ENCODE assay signal across 16 cellular contexts in genomic region chrX:134533952-134534351, GRCh38.
DNase-seq lines count a peak whose midpoint lies in the region; ATAC-seq, FAIRE-seq and TF ChIP-seq lines count a peak whose summit lies in the region.
"Had no signal": no experiment of that assay in that cellular context is flagged by ENCODE, and none has a peak within 500 bp of the region (broad histone marks: within the 10 kb centered on the region; RNA-seq: fewer than 3 reads in every experiment).

No MANE protein-coding gene starts in this region.

- no peaks in the 10 kb centered on the region for H4K20me1 ChIP-seq in GM23338 (replicated peaks; ENCODE audit: insufficient read depth)

- no peaks in the 10 kb centered on the region for H3K36me3 ChIP-seq in GM23338 (ENCODE audit: insufficient read depth)
- no peaks in the 10 kb centered on the region for H3K36me3 ChIP-seq in iPS-20b (ENCODE audit: insufficient read depth, low read depth, low read length)
- H3K36me3 ChIP-seq: HAP-1 had no signal

- peaks cover 5% of the 10 kb centered on the region for H3K4me1 ChIP-seq in GM23338 (ENCODE audit: insufficient read depth)
- H3K4me1 ChIP-seq in iPS-20b (ENCODE audit: insufficient read depth, low read length) = peaks cover 4% of the 10 kb centered on the region; the same call in 1 of the 2 replicates
- H3K4me1 ChIP-seq: HAP-1 had no signal

- H2AFZ ChIP-seq in GM23338 = no peak overlapping the region

- H3K4me1 Mint-ChIP-seq in GM23338 = peaks cover 21% of the 10 kb centered on the region
- H3K4me1 Mint-ChIP-seq: B cell had no signal

- no peaks in the 10 kb centered on the region for H3K9me2 ChIP-seq in GM23338 (ENCODE audit: insufficient read depth)

- TF ChIP-seq CTCF in GM23338 (conservative IDR thresholded peaks at IDR 0.05; ENCODE audit: low read depth in 2 of 2) = no peak

- H3K36me3 Mint-ChIP-seq in GM23338 (ENCODE audit: low read depth) = no peaks in the 10 kb centered on the region

- FAIRE-seq in RCC 7860 (lab: Jason Lieb, UNC) (peak; percentile 72), HTR-8/SVneo (lab: Jason Lieb, UNC) (no peak)
- FAIRE-seq: GM12878, GM18507 had no signal

- H3K27me3 ChIP-seq in GM23338 (ENCODE audit: insufficient read depth) (no peaks in the 10 kb centered on the region), iPS-20b (ENCODE audit: insufficient read depth, low read length) (peaks cover 6% of the 10 kb centered on the region; the same call in 1 of the 2 replicates)

- no peak overlapping the region for H3K27ac Mint-ChIP-seq in GM23338
- H3K27ac Mint-ChIP-seq: B cell; CD4-positive, alpha-beta T cell had no signal

- no peak for ATAC-seq in GM23338
- ATAC-seq in sciatic nerve = peak; percentile 36
- ATAC-seq: GM12878 had no signal

- H3K79me2 ChIP-seq in GM23338 (replicated peaks; ENCODE audit: insufficient read depth) = no peaks in the 10 kb centered on the region

- H3K4me3 Mint-ChIP-seq in GM23338 = no peak overlapping the region
- H3K4me3 Mint-ChIP-seq: B cell; CD4-positive, alpha-beta T cell had no signal

- no peaks in the 10 kb centered on the region for H3K9me3 Mint-ChIP-seq in GM23338
- H3K9me3 Mint-ChIP-seq: CD4-positive, alpha-beta T cell had no signal

- no peak for DNase-seq in GM23338 (ENCODE audit: low spot score)
- DNase-seq in RCC 7860 (ENCODE audit: low spot score) = peak; percentile 24
- DNase-seq in sciatic nerve (ENCODE audit: low spot score) = no peak
- DNase-seq in OCI-M2 (lab: John Stamatoyannopoulos, UW; ENCODE audit: unreplicated experiment) = no peak
- DNase-seq in NCI-H1092 treated with DMSO at 0.1 percent for 48 hours (lab: John Stamatoyannopoulos, UW) = no peak
- DNase-seq in activated CD8-positive, alpha-beta memory T cell treated with anti-CD3 and anti-CD28 coated beads, Interleukin-2, amount 50 U/mL, for 4 hours = no peak
- no peak for DNase-seq in HTR-8/SVneo (ENCODE audit: insufficient read length, low spot score)
- DNase-seq: C1 segment of cervical spinal cord; CD4-positive, alpha-beta T cell; DMS79; GOT3 had no signal

- H3F3A ChIP-seq in GM23338 (replicated peaks; ENCODE audit: low read depth) = no peaks in the 10 kb centered on the region

- H3K4me2 ChIP-seq in GM23338 = peak overlapping the region; percentile 48; the same call in 1 of the 2 replicates

- H3K4me3 ChIP-seq in GM23338 (no peak overlapping the region), iPS-20b (ENCODE audit: low read length) (peak overlapping the region; percentile 6; the same call in 1 of the 2 replicates)
- H3K4me3 ChIP-seq: GM12878, HAP-1 had no signal

- no peaks in the 10 kb centered on the region for H3K9me3 ChIP-seq in iPS-20b (ENCODE audit: insufficient read depth, low read depth, low read length)
- H3K9me3 ChIP-seq: HAP-1 had no signal

- H3K27ac ChIP-seq in GM23338 (ENCODE audit: low read depth) (no peak overlapping the region), iPS-20b (ENCODE audit: low read length) (no peak overlapping the region)

- intact Hi-C loops in sciatic nerve (cut with DNase I) = no loop called here

- no peak overlapping the region for H3K9ac ChIP-seq in iPS-20b (ENCODE audit: low read depth, low read length)

- H3K27me3 Mint-ChIP-seq in GM23338 (ENCODE audit: insufficient read depth, low read depth, poor library complexity) = peaks cover 5% of the 10 kb centered on the region
- H3K27me3 Mint-ChIP-seq: CD4-positive, alpha-beta T cell had no signal

TF ChIP-seq in GM23338, 12 proteins besides CTCF, POLR2A, EP300 and RAD21 (continues in another document):
- TF ChIP-seq POLR2AphosphoS5 (IDR thresholded peaks at IDR 0.05; ENCODE audit: low read depth) = no peak
- no peak for TF ChIP-seq ZNF462 (CRISPR knock-in tag; IDR thresholded peaks at IDR 0.05)
- no peak for TF ChIP-seq EZH2 (IDR thresholded peaks at IDR 0.05; ENCODE audit: low read depth, unreplicated experiment)
- TF ChIP-seq REST (IDR thresholded peaks at IDR 0.05; ENCODE audit: unreplicated experiment) = no peak
- no peak for TF ChIP-seq EZH2phosphoT487 (IDR thresholded peaks at IDR 0.05; ENCODE audit: unreplicated experiment)
- TF ChIP-seq STAT1 (IDR thresholded peaks at IDR 0.05; ENCODE audit: unreplicated experiment) = no peak
- TF ChIP-seq ZNF114 (CRISPR knock-in tag; IDR thresholded peaks at IDR 0.05) = no peak
- TF ChIP-seq CREB1 (CRISPR knock-in tag; IDR thresholded peaks at IDR 0.05; ENCODE audit: low read depth) = no peak
